Comparison of ENCODE assay signal across 1 cellular context in the genomic region with DNA sequence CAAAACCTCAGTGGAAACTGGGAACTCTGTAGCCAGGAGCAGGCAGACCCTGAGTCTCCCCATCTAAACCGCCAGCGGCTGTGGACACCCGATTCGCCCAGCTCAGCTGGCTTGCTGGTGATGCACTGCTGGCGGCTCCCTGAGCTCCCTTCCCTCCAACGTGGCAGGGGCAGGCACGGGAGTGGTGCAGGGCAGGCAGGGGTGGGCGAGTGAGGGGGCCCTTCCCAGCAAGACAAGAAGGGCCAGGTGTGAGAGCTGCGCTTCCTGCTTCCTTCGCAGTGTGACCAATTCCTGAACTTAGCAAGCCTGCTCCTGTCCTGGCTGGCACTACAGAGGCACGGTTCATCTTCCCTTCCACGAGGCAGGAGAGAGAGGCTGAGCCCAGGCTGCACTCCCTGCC.
A peak's percentile ranks its signal among the peaks of the same experiment; 100 is the strongest.
TF ChIP-seq lines count a peak whose summit lies in the region.

No MANE protein-coding gene starts in this region.

TF ChIP-seq in K562, 482 proteins besides CTCF, POLR2A, EP300 and RAD21 (continues in another document):
- TF ChIP-seq ZNF347 (CRISPR knock-in tag; IDR thresholded peaks at IDR 0.05; ENCODE audit: low read depth) (no peak), NELFE (IDR thresholded peaks at IDR 0.05; ENCODE audit: insufficient read depth, insufficient read length) (no peak), TCF3 (CRISPR knock-in tag; IDR thresholded peaks at IDR 0.05) (no peak), SPI1 (IDR thresholded peaks at IDR 0.05; ENCODE audit: borderline replicate concordance, low read depth, low read length) (no peak), ESRRB (CRISPR knock-in tag; IDR thresholded peaks at IDR 0.05; ENCODE audit: borderline replicate concordance) (no peak), ETV6 (IDR thresholded peaks at IDR 0.05; ENCODE audit: borderline replicate concordance in 1 of 2, low read depth in 2 of 2, low read length in 1 of 2) (no peak), ETV6 (CRISPR knock-in tag; IDR thresholded peaks at IDR 0.05; ENCODE audit: borderline replicate concordance) (no peak), HNRNPK (IDR thresholded peaks at IDR 0.05; ENCODE audit: low read depth, low read length, poor library complexity, severe bottlenecking) (no peak), GTF2F1 (IDR thresholded peaks at IDR 0.05; ENCODE audit: low read depth, low read length) (no peak), ZNF24 (IDR thresholded peaks at IDR 0.05) (no peak), HOXB6 (CRISPR knock-in tag; IDR thresholded peaks at IDR 0.05; ENCODE audit: borderline replicate concordance) (no peak), C11orf30 (IDR thresholded peaks at IDR 0.05; ENCODE audit: low read depth) (no peak), BCL6 (CRISPR knock-in tag; IDR thresholded peaks at IDR 0.05) (no peak), LEF1 (IDR thresholded peaks at IDR 0.05) (no peak), RBBP5 (IDR thresholded peaks at IDR 0.05; ENCODE audit: borderline replicate concordance, insufficient read depth, low read length, poor library complexity, severe bottlenecking) (no peak), SMC3 (conservative IDR thresholded peaks at IDR 0.05; ENCODE audit: insufficient read depth, low read depth, low read length) (no peak), ZNF146 (CRISPR knock-in tag; IDR thresholded peaks at IDR 0.05; ENCODE audit: unreplicated experiment) (no peak), HDAC1 (IDR thresholded peaks at IDR 0.05) (no peak), ZNF431 (CRISPR knock-in tag; IDR thresholded peaks at IDR 0.05) (0 out of 2 replicates have a peak, but pooled peaks have one; percentile 29), TOE1 (IDR thresholded peaks at IDR 0.05; ENCODE audit: borderline replicate concordance) (no peak), TOE1 (CRISPR knock-in tag; IDR thresholded peaks at IDR 0.05; ENCODE audit: borderline replicate concordance, low read depth) (no peak), BRD4 (IDR thresholded peaks at IDR 0.05) (no peak), ZNF507 (tag; conservative IDR thresholded peaks at IDR 0.05) (no peak), POLR2G (IDR thresholded peaks at IDR 0.05; ENCODE audit: low read depth, low read length) (peak; percentile 66), MAFK (IDR thresholded peaks at IDR 0.05; ENCODE audit: low read length) (no peak), CBFA2T2 (conservative IDR thresholded peaks at IDR 0.05) (no peak)
- TF ChIP-seq, protein P1, sequence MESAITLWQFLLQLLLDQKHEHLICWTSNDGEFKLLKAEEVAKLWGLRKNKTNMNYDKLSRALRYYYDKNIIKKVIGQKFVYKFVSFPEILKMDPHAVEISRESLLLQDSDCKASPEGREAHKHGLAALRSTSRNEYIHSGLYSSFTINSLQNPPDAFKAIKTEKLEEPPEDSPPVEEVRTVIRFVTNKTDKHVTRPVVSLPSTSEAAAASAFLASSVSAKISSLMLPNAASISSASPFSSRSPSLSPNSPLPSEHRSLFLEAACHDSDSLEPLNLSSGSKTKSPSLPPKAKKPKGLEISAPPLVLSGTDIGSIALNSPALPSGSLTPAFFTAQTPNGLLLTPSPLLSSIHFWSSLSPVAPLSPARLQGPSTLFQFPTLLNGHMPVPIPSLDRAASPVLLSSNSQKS (CRISPR knock-in tag; IDR thresholded peaks at IDR 0.05) = no peak
- TF ChIP-seq, protein P2, sequence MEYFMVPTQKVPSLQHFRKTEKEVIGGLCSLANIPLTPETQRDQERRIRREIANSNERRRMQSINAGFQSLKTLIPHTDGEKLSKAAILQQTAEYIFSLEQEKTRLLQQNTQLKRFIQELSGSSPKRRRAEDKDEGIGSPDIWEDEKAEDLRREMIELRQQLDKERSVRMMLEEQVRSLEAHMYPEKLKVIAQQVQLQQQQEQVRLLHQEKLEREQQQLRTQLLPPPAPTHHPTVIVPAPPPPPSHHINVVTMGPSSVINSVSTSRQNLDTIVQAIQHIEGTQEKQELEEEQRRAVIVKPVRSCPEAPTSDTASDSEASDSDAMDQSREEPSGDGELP (CRISPR knock-in tag; IDR thresholded peaks at IDR 0.05; ENCODE audit: borderline replicate concordance) = peak; percentile 65; the same call in 1 of the 2 replicates
- TF ChIP-seq, protein P3, sequence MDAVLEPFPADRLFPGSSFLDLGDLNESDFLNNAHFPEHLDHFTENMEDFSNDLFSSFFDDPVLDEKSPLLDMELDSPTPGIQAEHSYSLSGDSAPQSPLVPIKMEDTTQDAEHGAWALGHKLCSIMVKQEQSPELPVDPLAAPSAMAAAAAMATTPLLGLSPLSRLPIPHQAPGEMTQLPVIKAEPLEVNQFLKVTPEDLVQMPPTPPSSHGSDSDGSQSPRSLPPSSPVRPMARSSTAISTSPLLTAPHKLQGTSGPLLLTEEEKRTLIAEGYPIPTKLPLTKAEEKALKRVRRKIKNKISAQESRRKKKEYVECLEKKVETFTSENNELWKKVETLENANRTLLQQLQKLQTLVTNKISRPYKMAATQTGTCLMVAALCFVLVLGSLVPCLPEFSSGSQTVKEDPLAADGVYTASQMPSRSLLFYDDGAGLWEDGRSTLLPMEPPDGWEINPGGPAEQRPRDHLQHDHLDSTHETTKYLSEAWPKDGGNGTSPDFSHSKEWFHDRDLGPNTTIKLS (IDR thresholded peaks at IDR 0.05; ENCODE audit: borderline replicate concordance, low read depth) = no peak
- TF ChIP-seq, protein P4, sequence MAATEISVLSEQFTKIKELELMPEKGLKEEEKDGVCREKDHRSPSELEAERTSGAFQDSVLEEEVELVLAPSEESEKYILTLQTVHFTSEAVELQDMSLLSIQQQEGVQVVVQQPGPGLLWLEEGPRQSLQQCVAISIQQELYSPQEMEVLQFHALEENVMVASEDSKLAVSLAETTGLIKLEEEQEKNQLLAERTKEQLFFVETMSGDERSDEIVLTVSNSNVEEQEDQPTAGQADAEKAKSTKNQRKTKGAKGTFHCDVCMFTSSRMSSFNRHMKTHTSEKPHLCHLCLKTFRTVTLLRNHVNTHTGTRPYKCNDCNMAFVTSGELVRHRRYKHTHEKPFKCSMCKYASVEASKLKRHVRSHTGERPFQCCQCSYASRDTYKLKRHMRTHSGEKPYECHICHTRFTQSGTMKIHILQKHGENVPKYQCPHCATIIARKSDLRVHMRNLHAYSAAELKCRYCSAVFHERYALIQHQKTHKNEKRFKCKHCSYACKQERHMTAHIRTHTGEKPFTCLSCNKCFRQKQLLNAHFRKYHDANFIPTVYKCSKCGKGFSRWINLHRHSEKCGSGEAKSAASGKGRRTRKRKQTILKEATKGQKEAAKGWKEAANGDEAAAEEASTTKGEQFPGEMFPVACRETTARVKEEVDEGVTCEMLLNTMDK (IDR thresholded peaks at IDR 0.05; ENCODE audit: borderline replicate concordance, insufficient read depth, low read depth, low read length, poor library complexity, severe bottlenecking) = no peak
- TF ChIP-seq, protein P5, sequence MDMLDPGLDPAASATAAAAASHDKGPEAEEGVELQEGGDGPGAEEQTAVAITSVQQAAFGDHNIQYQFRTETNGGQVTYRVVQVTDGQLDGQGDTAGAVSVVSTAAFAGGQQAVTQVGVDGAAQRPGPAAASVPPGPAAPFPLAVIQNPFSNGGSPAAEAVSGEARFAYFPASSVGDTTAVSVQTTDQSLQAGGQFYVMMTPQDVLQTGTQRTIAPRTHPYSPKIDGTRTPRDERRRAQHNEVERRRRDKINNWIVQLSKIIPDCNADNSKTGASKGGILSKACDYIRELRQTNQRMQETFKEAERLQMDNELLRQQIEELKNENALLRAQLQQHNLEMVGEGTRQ (CRISPR knock-in tag; IDR thresholded peaks at IDR 0.05) = no peak
- TF ChIP-seq, protein P6, sequence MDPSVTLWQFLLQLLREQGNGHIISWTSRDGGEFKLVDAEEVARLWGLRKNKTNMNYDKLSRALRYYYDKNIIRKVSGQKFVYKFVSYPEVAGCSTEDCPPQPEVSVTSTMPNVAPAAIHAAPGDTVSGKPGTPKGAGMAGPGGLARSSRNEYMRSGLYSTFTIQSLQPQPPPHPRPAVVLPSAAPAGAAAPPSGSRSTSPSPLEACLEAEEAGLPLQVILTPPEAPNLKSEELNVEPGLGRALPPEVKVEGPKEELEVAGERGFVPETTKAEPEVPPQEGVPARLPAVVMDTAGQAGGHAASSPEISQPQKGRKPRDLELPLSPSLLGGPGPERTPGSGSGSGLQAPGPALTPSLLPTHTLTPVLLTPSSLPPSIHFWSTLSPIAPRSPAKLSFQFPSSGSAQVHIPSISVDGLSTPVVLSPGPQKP (CRISPR knock-in tag; IDR thresholded peaks at IDR 0.05) = no peak
- TF ChIP-seq, protein P7, sequence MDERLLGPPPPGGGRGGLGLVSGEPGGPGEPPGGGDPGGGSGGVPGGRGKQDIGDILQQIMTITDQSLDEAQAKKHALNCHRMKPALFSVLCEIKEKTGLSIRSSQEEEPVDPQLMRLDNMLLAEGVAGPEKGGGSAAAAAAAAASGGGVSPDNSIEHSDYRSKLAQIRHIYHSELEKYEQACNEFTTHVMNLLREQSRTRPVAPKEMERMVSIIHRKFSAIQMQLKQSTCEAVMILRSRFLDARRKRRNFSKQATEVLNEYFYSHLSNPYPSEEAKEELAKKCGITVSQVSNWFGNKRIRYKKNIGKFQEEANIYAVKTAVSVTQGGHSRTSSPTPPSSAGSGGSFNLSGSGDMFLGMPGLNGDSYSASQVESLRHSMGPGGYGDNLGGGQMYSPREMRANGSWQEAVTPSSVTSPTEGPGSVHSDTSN (CRISPR knock-in tag; IDR thresholded peaks at IDR 0.05; ENCODE audit: low read depth) = no peak
- TF ChIP-seq, protein P7 (tag; conservative IDR thresholded peaks at IDR 0.05; ENCODE audit: low read depth) = no peak
- TF ChIP-seq, protein P8, sequence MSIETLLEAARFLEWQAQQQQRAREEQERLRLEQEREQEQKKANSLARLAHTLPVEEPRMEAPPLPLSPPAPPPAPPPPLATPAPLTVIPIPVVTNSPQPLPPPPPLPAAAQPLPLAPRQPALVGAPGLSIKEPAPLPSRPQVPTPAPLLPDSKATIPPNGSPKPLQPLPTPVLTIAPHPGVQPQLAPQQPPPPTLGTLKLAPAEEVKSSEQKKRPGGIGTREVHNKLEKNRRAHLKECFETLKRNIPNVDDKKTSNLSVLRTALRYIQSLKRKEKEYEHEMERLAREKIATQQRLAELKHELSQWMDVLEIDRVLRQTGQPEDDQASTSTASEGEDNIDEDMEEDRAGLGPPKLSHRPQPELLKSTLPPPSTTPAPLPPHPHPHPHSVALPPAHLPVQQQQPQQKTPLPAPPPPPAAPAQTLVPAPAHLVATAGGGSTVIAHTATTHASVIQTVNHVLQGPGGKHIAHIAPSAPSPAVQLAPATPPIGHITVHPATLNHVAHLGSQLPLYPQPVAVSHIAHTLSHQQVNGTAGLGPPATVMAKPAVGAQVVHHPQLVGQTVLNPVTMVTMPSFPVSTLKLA (conservative IDR thresholded peaks at IDR 0.05) = no peak
- TF ChIP-seq, protein P9, sequence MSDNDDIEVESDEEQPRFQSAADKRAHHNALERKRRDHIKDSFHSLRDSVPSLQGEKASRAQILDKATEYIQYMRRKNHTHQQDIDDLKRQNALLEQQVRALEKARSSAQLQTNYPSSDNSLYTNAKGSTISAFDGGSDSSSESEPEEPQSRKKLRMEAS (CRISPR knock-in tag; IDR thresholded peaks at IDR 0.05) = no peak
- TF ChIP-seq, protein P10, sequence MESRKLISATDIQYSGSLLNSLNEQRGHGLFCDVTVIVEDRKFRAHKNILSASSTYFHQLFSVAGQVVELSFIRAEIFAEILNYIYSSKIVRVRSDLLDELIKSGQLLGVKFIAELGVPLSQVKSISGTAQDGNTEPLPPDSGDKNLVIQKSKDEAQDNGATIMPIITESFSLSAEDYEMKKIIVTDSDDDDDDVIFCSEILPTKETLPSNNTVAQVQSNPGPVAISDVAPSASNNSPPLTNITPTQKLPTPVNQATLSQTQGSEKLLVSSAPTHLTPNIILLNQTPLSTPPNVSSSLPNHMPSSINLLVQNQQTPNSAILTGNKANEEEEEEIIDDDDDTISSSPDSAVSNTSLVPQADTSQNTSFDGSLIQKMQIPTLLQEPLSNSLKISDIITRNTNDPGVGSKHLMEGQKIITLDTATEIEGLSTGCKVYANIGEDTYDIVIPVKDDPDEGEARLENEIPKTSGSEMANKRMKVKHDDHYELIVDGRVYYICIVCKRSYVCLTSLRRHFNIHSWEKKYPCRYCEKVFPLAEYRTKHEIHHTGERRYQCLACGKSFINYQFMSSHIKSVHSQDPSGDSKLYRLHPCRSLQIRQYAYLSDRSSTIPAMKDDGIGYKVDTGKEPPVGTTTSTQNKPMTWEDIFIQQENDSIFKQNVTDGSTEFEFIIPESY (CRISPR knock-in tag; IDR thresholded peaks at IDR 0.05) = peak; percentile 98
- TF ChIP-seq, protein P11, sequence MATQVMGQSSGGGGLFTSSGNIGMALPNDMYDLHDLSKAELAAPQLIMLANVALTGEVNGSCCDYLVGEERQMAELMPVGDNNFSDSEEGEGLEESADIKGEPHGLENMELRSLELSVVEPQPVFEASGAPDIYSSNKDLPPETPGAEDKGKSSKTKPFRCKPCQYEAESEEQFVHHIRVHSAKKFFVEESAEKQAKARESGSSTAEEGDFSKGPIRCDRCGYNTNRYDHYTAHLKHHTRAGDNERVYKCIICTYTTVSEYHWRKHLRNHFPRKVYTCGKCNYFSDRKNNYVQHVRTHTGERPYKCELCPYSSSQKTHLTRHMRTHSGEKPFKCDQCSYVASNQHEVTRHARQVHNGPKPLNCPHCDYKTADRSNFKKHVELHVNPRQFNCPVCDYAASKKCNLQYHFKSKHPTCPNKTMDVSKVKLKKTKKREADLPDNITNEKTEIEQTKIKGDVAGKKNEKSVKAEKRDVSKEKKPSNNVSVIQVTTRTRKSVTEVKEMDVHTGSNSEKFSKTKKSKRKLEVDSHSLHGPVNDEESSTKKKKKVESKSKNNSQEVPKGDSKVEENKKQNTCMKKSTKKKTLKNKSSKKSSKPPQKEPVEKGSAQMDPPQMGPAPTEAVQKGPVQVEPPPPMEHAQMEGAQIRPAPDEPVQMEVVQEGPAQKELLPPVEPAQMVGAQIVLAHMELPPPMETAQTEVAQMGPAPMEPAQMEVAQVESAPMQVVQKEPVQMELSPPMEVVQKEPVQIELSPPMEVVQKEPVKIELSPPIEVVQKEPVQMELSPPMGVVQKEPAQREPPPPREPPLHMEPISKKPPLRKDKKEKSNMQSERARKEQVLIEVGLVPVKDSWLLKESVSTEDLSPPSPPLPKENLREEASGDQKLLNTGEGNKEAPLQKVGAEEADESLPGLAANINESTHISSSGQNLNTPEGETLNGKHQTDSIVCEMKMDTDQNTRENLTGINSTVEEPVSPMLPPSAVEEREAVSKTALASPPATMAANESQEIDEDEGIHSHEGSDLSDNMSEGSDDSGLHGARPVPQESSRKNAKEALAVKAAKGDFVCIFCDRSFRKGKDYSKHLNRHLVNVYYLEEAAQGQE (CRISPR knock-in tag; IDR thresholded peaks at IDR 0.05; ENCODE audit: low read depth) = peak; percentile 44; the same call in 1 of the 2 replicates
- TF ChIP-seq, protein P12, sequence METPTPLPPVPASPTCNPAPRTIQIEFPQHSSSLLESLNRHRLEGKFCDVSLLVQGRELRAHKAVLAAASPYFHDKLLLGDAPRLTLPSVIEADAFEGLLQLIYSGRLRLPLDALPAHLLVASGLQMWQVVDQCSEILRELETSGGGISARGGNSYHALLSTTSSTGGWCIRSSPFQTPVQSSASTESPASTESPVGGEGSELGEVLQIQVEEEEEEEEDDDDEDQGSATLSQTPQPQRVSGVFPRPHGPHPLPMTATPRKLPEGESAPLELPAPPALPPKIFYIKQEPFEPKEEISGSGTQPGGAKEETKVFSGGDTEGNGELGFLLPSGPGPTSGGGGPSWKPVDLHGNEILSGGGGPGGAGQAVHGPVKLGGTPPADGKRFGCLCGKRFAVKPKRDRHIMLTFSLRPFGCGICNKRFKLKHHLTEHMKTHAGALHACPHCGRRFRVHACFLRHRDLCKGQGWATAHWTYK (CRISPR knock-in tag; IDR thresholded peaks at IDR 0.05) = 0 out of 2 replicates have a peak, but pooled peaks have one; percentile 34
